Comparison of ENCODE assay signal across 1 cellular context in genomic region chr6:42693725-42694323, GRCh38.
TF ChIP-seq lines count a peak whose summit lies in the region.

No MANE protein-coding gene starts in this region.

TF ChIP-seq in HCT116, 20 proteins besides CTCF, POLR2A, EP300 and RAD21:
- TF ChIP-seq ZBTB33 (IDR thresholded peaks at IDR 0.05; ENCODE audit: extremely low read depth, insufficient replicate concordance, low read length) (no peak), EZH2 (IDR thresholded peaks at IDR 0.05) (no peak), JUND (IDR thresholded peaks at IDR 0.05) (no peak), FOSL1 (IDR thresholded peaks at IDR 0.05; ENCODE audit: low read depth) (no peak)
